8 cellular contexts compared by ENCODE assay signal in genomic region chr22:30425327-30425615, GRCh38. TPM values are rescaled to one million over a fixed set of nuclear protein-coding genes. Genes with fewer than 3 reads are reported as not detected.
DNase-seq lines count a peak whose midpoint lies in the region; FAIRE-seq and TF ChIP-seq lines count a peak whose summit lies in the region.

No MANE protein-coding gene starts in this region.

- H3K9me3 ChIP-seq in keratinocyte (ENCODE audit: control insufficient read depth, low read depth, low read length) (no peaks in the 10 kb centered on the region), stomach smooth muscle (ENCODE audit: control insufficient read depth in 2 of 2, low read length in 2 of 2) (no peaks in the 10 kb centered on the region)

- H3K4me3 ChIP-seq in keratinocyte (ENCODE audit: control insufficient read depth in 2 of 3, extremely low read depth in 1 of 3, insufficient read depth in 2 of 3, low read depth in 1 of 3, low read length in 3 of 3) (peak overlapping the region; percentile 43 to 80 (median 66)), stomach smooth muscle (ENCODE audit: low read length in 2 of 2) (peak overlapping the region; percentile 64 to 89)

- H3K79me2 ChIP-seq in keratinocyte (ENCODE audit: control insufficient read depth, insufficient read depth, low read length): no peaks in the 10 kb centered on the region

- peaks cover 24% of the 10 kb centered on the region for H3K36me3 Mint-ChIP-seq in T-helper 1 cell treated with Interleukin-12 subunit alpha and Interleukin-12 subunit beta and Interleukin-4 antibody, amounts not matched to agents 30 μg/mL and 1 μg/mL, for 36 hours (ENCODE audit: low read depth)
- peaks cover 42% of the 10 kb centered on the region for H3K36me3 Mint-ChIP-seq in activated naive CD8-positive, alpha-beta T cell treated with anti-CD3 and anti-CD28 coated beads for 36 hours

- H3K27me3 Mint-ChIP-seq in T-helper 1 cell treated with Interleukin-12 subunit alpha and Interleukin-12 subunit beta and Interleukin-4 antibody, amounts not matched to agents 30 μg/mL and 1 μg/mL, for 36 hours (ENCODE audit: low read depth): no peaks in the 10 kb centered on the region
- H3K27me3 Mint-ChIP-seq in activated naive CD8-positive, alpha-beta T cell treated with anti-CD3 and anti-CD28 coated beads for 36 hours: no peaks in the 10 kb centered on the region

- H3K36me3 ChIP-seq in keratinocyte (ENCODE audit: control insufficient read depth in 2 of 2, extremely low read depth in 1 of 2, insufficient read depth in 2 of 2, low read length in 2 of 2): peaks cover 2 to 11% of the 10 kb centered on the region in 2 experiments
- H3K36me3 ChIP-seq in stomach smooth muscle (ENCODE audit: control insufficient read depth in 2 of 2, insufficient read depth in 2 of 2, low read length in 2 of 2): peaks cover 0 to 2% of the 10 kb centered on the region in 2 donors

- H3K4me1 ChIP-seq in keratinocyte (ENCODE audit: control insufficient read depth, extremely low read depth, insufficient read depth, low read length) (peaks cover 60% of the 10 kb centered on the region), stomach smooth muscle (ENCODE audit: control insufficient read depth, insufficient read depth, low read length) (peaks cover 51% of the 10 kb centered on the region)

- H4K20me1 ChIP-seq in keratinocyte (ENCODE audit: control insufficient read depth, extremely low read depth, insufficient read depth, low read length): no peaks in the 10 kb centered on the region

- H3K27ac ChIP-seq in keratinocyte (ENCODE audit: control insufficient read depth, insufficient read depth, low read length) (peak overlapping the region; percentile 95), stomach smooth muscle (ENCODE audit: low read length) (peak overlapping the region; percentile 18)

- no peak for TF ChIP-seq CTCF in keratinocyte (optimal IDR thresholded peaks at IDR 0.05 in 1 of 3, IDR thresholded peaks at IDR 0.05 in 1 of 3, conservative IDR thresholded peaks at IDR 0.05 in 1 of 3; ENCODE audit: extremely low read depth in 1 of 3, insufficient read depth in 2 of 3, low read length in 3 of 3)

- peak overlapping the region; percentile 90 for H3K4me3 Mint-ChIP-seq in T-helper 1 cell treated with Interleukin-12 subunit alpha and Interleukin-12 subunit beta and Interleukin-4 antibody, amounts not matched to agents 30 μg/mL and 1 μg/mL, for 36 hours
- H3K4me3 Mint-ChIP-seq in activated naive CD8-positive, alpha-beta T cell treated with anti-CD3 and anti-CD28 coated beads for 36 hours: peak overlapping the region; percentile 91

- peak overlapping the region; percentile 88 for H3K4me2 ChIP-seq in keratinocyte (ENCODE audit: control insufficient read depth, extremely low read depth, insufficient read depth, low read depth, low read length)

- H3K9me1 ChIP-seq in keratinocyte (ENCODE audit: control insufficient read depth, extremely low read depth, insufficient read depth, low read length): no peaks in the 10 kb centered on the region

- H3K9me3 Mint-ChIP-seq in T-helper 1 cell treated with Interleukin-12 subunit alpha and Interleukin-12 subunit beta and Interleukin-4 antibody, amounts not matched to agents 30 μg/mL and 1 μg/mL, for 36 hours: no peaks in the 10 kb centered on the region
- H3K9me3 Mint-ChIP-seq in activated naive CD8-positive, alpha-beta T cell treated with anti-CD3 and anti-CD28 coated beads for 36 hours: no peaks in the 10 kb centered on the region

- H2AFZ ChIP-seq in keratinocyte (ENCODE audit: control insufficient read depth, low read length): peak overlapping the region; percentile 39

- H3K4me1 Mint-ChIP-seq in T-helper 1 cell treated with Interleukin-12 subunit alpha and Interleukin-12 subunit beta and Interleukin-4 antibody, amounts not matched to agents 30 μg/mL and 1 μg/mL, for 36 hours (ENCODE audit: low read depth): peaks cover 49% of the 10 kb centered on the region
- H3K4me1 Mint-ChIP-seq in activated naive CD8-positive, alpha-beta T cell treated with anti-CD3 and anti-CD28 coated beads for 36 hours: peaks cover 47% of the 10 kb centered on the region

- no peak for DNase-seq in T-helper 1 cell
- no peak for DNase-seq in activated naive CD8-positive, alpha-beta T cell treated with anti-CD3 and anti-CD28 coated beads for 36 hours
- no peak for DNase-seq in keratinocyte (ENCODE audit: low read depth, low spot score)
- no peak for DNase-seq in DMS79 (lab: John Stamatoyannopoulos, UW)
- DNase-seq in NCI-H526 treated with DMSO at 0.1 percent for 48 hours (lab: John Stamatoyannopoulos, UW): no peak
- no peak for DNase-seq in NCI-H524 treated with DMSO at 0.1 percent for 48 hours (lab: John Stamatoyannopoulos, UW)

- no peaks in the 10 kb centered on the region for H3K27me3 ChIP-seq in keratinocyte (ENCODE audit: control insufficient read depth, extremely low read depth, insufficient read depth, low read length)
- H3K27me3 ChIP-seq in stomach smooth muscle (ENCODE audit: control insufficient read depth in 1 of 2, insufficient read depth in 2 of 2, low read length in 2 of 2): no peaks in the 10 kb centered on the region

- peak overlapping the region; percentile 92 for H3K27ac Mint-ChIP-seq in T-helper 1 cell treated with Interleukin-12 subunit alpha and Interleukin-12 subunit beta and Interleukin-4 antibody, amounts not matched to agents 30 μg/mL and 1 μg/mL, for 36 hours
- H3K27ac Mint-ChIP-seq in activated naive CD8-positive, alpha-beta T cell treated with anti-CD3 and anti-CD28 coated beads for 36 hours: peak overlapping the region; percentile 95

- dilution Hi-C loops in keratinocyte (cut with MboI; ENCODE audit: extremely low pct_ligation_motif_present, low sequenced_read_pairs): no loop called here

- no peak for FAIRE-seq in keratinocyte (lab: Jason Lieb, UNC)

- H3K9ac ChIP-seq in keratinocyte (ENCODE audit: control insufficient read depth, extremely low read depth, insufficient read depth, low read length) (peak overlapping the region; percentile 89), stomach smooth muscle (ENCODE audit: low read length in 2 of 2) (peak overlapping the region; percentile 57 to 58)

RNA-seq across cellular contexts. Expression of gene MTFP1, which starts 0.3 kb away (rescaled TPM):
- 100 to 1,000 TPM; 109 to 114 TPM for total RNA-seq in activated naive CD8-positive, alpha-beta T cell treated with anti-CD3 and anti-CD28 coated beads for 36 hours
- 5.7 to 13.7 TPM (median 8.4 TPM) in 3 replicates for polyA plus RNA-seq in keratinocyte
- polyA plus RNA-seq in keratinocyte (2011; ENCODE audit: low read depth): 4.2 TPM
- 4.3 and 6.2 TPM in 2 replicates for polyA plus RNA-seq in keratinocyte (2011; cell fraction: cytosol; rRNA removed)
- polyA plus RNA-seq in keratinocyte (2011; cell fraction: nucleus; rRNA removed): 4.4 and 4.7 TPM in 2 replicates
- polyA plus RNA-seq in keratinocyte (2012; ENCODE audit: low replicate concordance): 4.5 and 14.9 TPM in 2 replicates
- 0.56 to 11.7 TPM (median 5.0 TPM) in 3 replicates for polyA minus RNA-seq in keratinocyte
- 8.8 TPM for polyA minus RNA-seq in keratinocyte (2011; cell fraction: cytosol; rRNA and poly(A)+ RNA removed)
- polyA minus RNA-seq in keratinocyte (2011; cell fraction: nucleus; rRNA and poly(A)+ RNA removed): 1.2 and 1.3 TPM in 2 replicates

RNA-seq across cellular contexts. Expression of gene SEC14L2, which starts 28.5 kb away (rescaled TPM):
- 1 to 10 TPM; 9.1 to 9.4 TPM for total RNA-seq in activated naive CD8-positive, alpha-beta T cell treated with anti-CD3 and anti-CD28 coated beads for 36 hours
- 103 to 146 TPM (median 129 TPM) in 3 replicates for polyA plus RNA-seq in keratinocyte
- polyA plus RNA-seq in keratinocyte (2011; ENCODE audit: low read depth): 33.2 TPM
- polyA plus RNA-seq in keratinocyte (2011; cell fraction: cytosol; rRNA removed): 115 and 122 TPM in 2 replicates
- 128 and 144 TPM in 2 replicates for polyA plus RNA-seq in keratinocyte (2011; cell fraction: nucleus; rRNA removed)
- 59.9 and 112 TPM in 2 replicates for polyA plus RNA-seq in keratinocyte (2012; ENCODE audit: low replicate concordance)
- 120 to 175 TPM (median 124 TPM) in 3 replicates for polyA minus RNA-seq in keratinocyte
- polyA minus RNA-seq in keratinocyte (2011; cell fraction: cytosol; rRNA and poly(A)+ RNA removed): 76.4 TPM
- polyA minus RNA-seq in keratinocyte (2011; cell fraction: nucleus; rRNA and poly(A)+ RNA removed): 61.3 and 108 TPM in 2 replicates

RNA-seq across cellular contexts. Expression of gene RNF215, which starts 38.1 kb away (rescaled TPM):
- 1 to 10 TPM; 3.3 to 3.9 TPM for total RNA-seq in activated naive CD8-positive, alpha-beta T cell treated with anti-CD3 and anti-CD28 coated beads for 36 hours
- polyA plus RNA-seq in keratinocyte: 5.1 to 17.0 TPM (median 8.3 TPM) in 3 replicates
- polyA plus RNA-seq in keratinocyte (2011; ENCODE audit: low read depth): 2.7 TPM
- 3.8 and 6.9 TPM in 2 replicates for polyA plus RNA-seq in keratinocyte (2011; cell fraction: cytosol; rRNA removed)
- polyA plus RNA-seq in keratinocyte (2011; cell fraction: nucleus; rRNA removed): 26.7 and 36.1 TPM in 2 replicates
- polyA plus RNA-seq in keratinocyte (2012; ENCODE audit: low replicate concordance): 5.4 and 8.1 TPM in 2 replicates
- 11.9 to 13.2 TPM (median 13.0 TPM) in 3 replicates for polyA minus RNA-seq in keratinocyte
- polyA minus RNA-seq in keratinocyte (2011; cell fraction: cytosol; rRNA and poly(A)+ RNA removed): 15.9 TPM
- 10.3 and 12.4 TPM in 2 replicates for polyA minus RNA-seq in keratinocyte (2011; cell fraction: nucleus; rRNA and poly(A)+ RNA removed)

RNA-seq across cellular contexts. Expression of gene SEC14L3, which starts 46.5 kb away (rescaled TPM):
- not detected for total RNA-seq in activated naive CD8-positive, alpha-beta T cell treated with anti-CD3 and anti-CD28 coated beads for 36 hours
- polyA plus RNA-seq in keratinocyte: not detected in 3 replicates
- not detected for polyA plus RNA-seq in keratinocyte (2011; ENCODE audit: low read depth)
- polyA plus RNA-seq in keratinocyte (2011; cell fraction: cytosol; rRNA removed): not detected in 2 replicates
- not detected in 2 replicates for polyA plus RNA-seq in keratinocyte (2011; cell fraction: nucleus; rRNA removed)
- not detected in 2 replicates for polyA plus RNA-seq in keratinocyte (2012; ENCODE audit: low replicate concordance)
- polyA minus RNA-seq in keratinocyte: not detected in 3 replicates
- not detected for polyA minus RNA-seq in keratinocyte (2011; cell fraction: cytosol; rRNA and poly(A)+ RNA removed)
- polyA minus RNA-seq in keratinocyte (2011; cell fraction: nucleus; rRNA and poly(A)+ RNA removed): not detected in 2 replicates
